Comparison of ENCODE assay signal across 20 cellular contexts in genomic region chr16:46796764-46797269, GRCh38. TPM values are rescaled to one million over a fixed set of nuclear protein-coding genes. Genes with fewer than 3 reads are reported as not detected.
A peak's percentile ranks its signal among the peaks of the same experiment; 100 is the strongest.
DNase-seq lines count a peak whose midpoint lies in the region; ATAC-seq, FAIRE-seq and TF ChIP-seq lines count a peak whose summit lies in the region.
"Had no signal": no experiment of that assay in that cellular context is flagged by ENCODE, and none has a peak within 500 bp of the region (broad histone marks: within the 10 kb centered on the region; RNA-seq: fewer than 3 reads in every experiment).

No MANE protein-coding gene starts in this region.

- TF ChIP-seq EP300 in A549 (IDR thresholded peaks at IDR 0.05): no peak

- ATAC-seq in A549: no peak
- no peak for ATAC-seq in right lobe of liver
- no peak for ATAC-seq in HG03135 (IDR thresholded peaks at IDR 0.05; ENCODE audit: unreplicated experiment)
- ATAC-seq: CD8-positive, alpha-beta T cell had no signal

- H3K9me3 ChIP-seq in A549: peaks cover 5% of the 10 kb centered on the region; the same call in 1 of the 3 replicates
- no peaks in the 10 kb centered on the region for H3K9me3 ChIP-seq in HEK293 (ENCODE audit: control insufficient read depth, insufficient read depth, low read depth, low read length)
- H3K9me3 ChIP-seq in right lobe of liver: no peaks in the 10 kb centered on the region
- H3K9me3 ChIP-seq: BE2C, Caco-2 had no signal

- CTCF ChIA-PET in A549 (lab: Yijun Ruan, JAX): no interaction called here
- CTCF ChIA-PET in HEK293 (lab: Yijun Ruan, JAX): no interaction called here

- H3K4me2 ChIP-seq in A549: no peak overlapping the region
- H3K4me2 ChIP-seq: BLaER1 had no signal

- H3K4me1 ChIP-seq in A549 (no peaks in the 10 kb centered on the region), HEK293 (ENCODE audit: control insufficient read depth, insufficient read depth, low read length) (no peaks in the 10 kb centered on the region), right lobe of liver (no peaks in the 10 kb centered on the region)
- H3K4me1 ChIP-seq: BE2C, BLaER1 had no signal

- TF ChIP-seq POLR2A in A549 (IDR thresholded peaks at IDR 0.05; ENCODE audit: low read length) (no peak), right lobe of liver (IDR thresholded peaks at IDR 0.05) (no peak)

- TF ChIP-seq RAD21 in A549 (conservative IDR thresholded peaks at IDR 0.05 in 1 of 2, IDR thresholded peaks at IDR 0.05 in 1 of 2): no peak

- POLR2A ChIA-PET in A549 (lab: Yijun Ruan, JAX): no interaction called here
- POLR2A ChIA-PET in HEK293 (lab: Yijun Ruan, JAX): no interaction called here

- H3K27ac ChIP-seq in A549 (no peak overlapping the region), HEK293 (ENCODE audit: extremely low read depth, low read depth, low read length) (no peak overlapping the region), right lobe of liver (no peak overlapping the region)
- H3K27ac ChIP-seq: BLaER1 had no signal

- intact Hi-C loops in right lobe of liver (cut with DNase I): no loop called here

- DNase-seq in A549 (ENCODE audit: low read depth in 1 of 2, low spot score in 1 of 2): no peak
- no peak for DNase-seq in medulla oblongata (ENCODE audit: extremely low spot score)
- DNase-seq in right lobe of liver: no peak
- DNase-seq: 8988T; ACHN; BE2C; C1 segment of cervical spinal cord; Caco-2; Calu3; CD4-positive, alpha-beta T cell; CD8-positive, alpha-beta T cell; DMS79 treated with DMSO at 0.1 percent for 48 hours; GDM1 had no signal

- H3K27me3 ChIP-seq in right lobe of liver: no peaks in the 10 kb centered on the region
- H3K27me3 ChIP-seq: BE2C, BLaER1 had no signal

- WGBS in A549 (ENCODE audit: missing lambda C conversion rate): 91% methylated on average over 1 of the region's 1 CpG
- 100% methylated on average over 1 of the region's 1 CpG for WGBS in right lobe of liver (ENCODE audit: insufficient coverage, low coverage, low lambda C conversion rate, missing lambda C conversion rate)

- H3K4me3 ChIP-seq in A549: no peak overlapping the region
- H3K4me3 ChIP-seq in HEK293 (ENCODE audit: low read depth, low read length): no peak overlapping the region
- no peak overlapping the region for H3K4me3 ChIP-seq in right lobe of liver
- H3K4me3 ChIP-seq: BLaER1 had no signal

- peaks cover 10 to 18% of the 10 kb centered on the region in 2 experiments for H3K36me3 ChIP-seq in HEK293 (ENCODE audit: control insufficient read depth in 2 of 2, insufficient read depth in 1 of 2, low read length in 2 of 2)
- H3K36me3 ChIP-seq in right lobe of liver: no peaks in the 10 kb centered on the region
- H3K36me3 ChIP-seq: BE2C had no signal

- no peak for TF ChIP-seq CTCF in A549 (IDR thresholded peaks at IDR 0.05)
- TF ChIP-seq CTCF in HEK293 (tag by site-specific recombination; IDR thresholded peaks at IDR 0.05): no peak
- no peak for TF ChIP-seq CTCF in right lobe of liver (IDR thresholded peaks at IDR 0.05)

- FAIRE-seq in A549 (lab: Jason Lieb, UNC) (peak; percentile 56), colon (lab: Jason Lieb, UNC) (peak; percentile 5)
- FAIRE-seq: D721Med, GM12891, GM19239 had no signal

TF ChIP-seq in A549, 52 proteins besides CTCF, POLR2A, EP300 and RAD21 (continues in another document):
- TF ChIP-seq GATA3 (IDR thresholded peaks at IDR 0.05; ENCODE audit: borderline replicate concordance) (no peak), NFE2L2 (conservative IDR thresholded peaks at IDR 0.05; ENCODE audit: low read length) (no peak), TP53 (CRISPR knock-in tag; IDR thresholded peaks at IDR 0.05) (no peak), JUNB (IDR thresholded peaks at IDR 0.05) (no peak), RCOR1 (IDR thresholded peaks at IDR 0.05; ENCODE audit: low read depth, low read length) (no peak), KDM1A (IDR thresholded peaks at IDR 0.05; ENCODE audit: low read depth) (no peak), FOXS1 (CRISPR knock-in tag; IDR thresholded peaks at IDR 0.05) (no peak), ZC3H11A (IDR thresholded peaks at IDR 0.05) (no peak), MYC (IDR thresholded peaks at IDR 0.05; ENCODE audit: borderline replicate concordance, low read length) (no peak), MAFK (IDR thresholded peaks at IDR 0.05; ENCODE audit: partially characterized antibody) (no peak), HOXB13 (CRISPR knock-in tag; IDR thresholded peaks at IDR 0.05; ENCODE audit: low read depth) (no peak), CBX8 (IDR thresholded peaks at IDR 0.05) (no peak), CBX2 (IDR thresholded peaks at IDR 0.05; ENCODE audit: borderline replicate concordance, low read depth) (no peak), HMGXB4 (CRISPR knock-in tag; IDR thresholded peaks at IDR 0.05; ENCODE audit: borderline replicate concordance) (no peak), CEBPB (IDR thresholded peaks at IDR 0.05) (no peak), NPAS2 (CRISPR knock-in tag; IDR thresholded peaks at IDR 0.05; ENCODE audit: borderline replicate concordance) (no peak), FOSL2 (IDR thresholded peaks at IDR 0.05) (no peak), FOSL2 (CRISPR knock-in tag; IDR thresholded peaks at IDR 0.05) (no peak), ZFP36 (IDR thresholded peaks at IDR 0.05; ENCODE audit: borderline replicate concordance, partially characterized antibody) (no peak)

TF ChIP-seq in HEK293, 187 proteins besides CTCF, POLR2A, EP300 and RAD21:
- 0 out of 2 replicates have a peak, but pooled peaks have one; percentile 21 for TF ChIP-seq TRIM28 (IDR thresholded peaks at IDR 0.05; ENCODE audit: borderline replicate concordance, low read length)
- peak; percentile 93 for TF ChIP-seq ZNF558 (tag by site-specific recombination; IDR thresholded peaks at IDR 0.05)
- no peak for TF ChIP-seq ZNF366 (tag by site-specific recombination; conservative IDR thresholded peaks at IDR 0.05)
- peak; percentile 77 for TF ChIP-seq SETDB1 (IDR thresholded peaks at IDR 0.05; ENCODE audit: insufficient read length, low read length)
- peak; percentile 66; the same call in 1 of the 2 replicates for TF ChIP-seq ZNF791 (tag by site-specific recombination; IDR thresholded peaks at IDR 0.05)
- TF ChIP-seq ZBTB7A (tag by site-specific recombination; IDR thresholded peaks at IDR 0.05; ENCODE audit: low read depth): no peak
- TF ChIP-seq ZNF248 (tag by site-specific recombination; IDR thresholded peaks at IDR 0.05): no peak
- TF ChIP-seq ZNF274 (IDR thresholded peaks at IDR 0.05; ENCODE audit: low read length): no peak
- TF ChIP-seq ZNF274 (tag by site-specific recombination; IDR thresholded peaks at IDR 0.05; ENCODE audit: borderline replicate concordance): no peak
- no peak for TF ChIP-seq ZFP3 (tag by site-specific recombination; IDR thresholded peaks at IDR 0.05; ENCODE audit: low read depth)
- TF ChIP-seq KLF16 (tag by site-specific recombination; IDR thresholded peaks at IDR 0.05): no peak
- no peak for TF ChIP-seq ZNF280D (tag by site-specific recombination; IDR thresholded peaks at IDR 0.05)

RNA-seq across cellular contexts. Expression of gene C16orf87, which starts 34.2 kb away (rescaled TPM):
- 10.1 and 17.1 TPM in 2 replicates for polyA plus RNA-seq in A549 (2011; rRNA removed)
- polyA plus RNA-seq in A549 (2012; cell fraction: cytosol; rRNA removed): 3.1 and 3.6 TPM in 2 replicates
- 1.2 and 1.6 TPM in 2 replicates for polyA plus RNA-seq in A549 (2012; cell fraction: nucleus; rRNA removed)
- polyA plus RNA-seq in A549 (2017; fragmentation: RNase III; extraction: RNeasy Plus Mini Kit Qiagen cat#74134 plus additional on column Dnase treatment): 10.0 to 10.8 TPM (median 10.3 TPM) in 3 replicates
- 4.7 and 5.4 TPM in 2 replicates for polyA minus RNA-seq in A549 (2011; rRNA and poly(A)+ RNA removed)
- 1 to 10 TPM; 5.5 to 9.8 (median 7.4) TPM for total RNA-seq in right lobe of liver

RNA-seq across cellular contexts. Expression of gene MYLK3, which starts 48.7 kb away (rescaled TPM):
- polyA plus RNA-seq in A549 (2011; rRNA removed): 0.15 and 0.16 TPM in 2 replicates
- polyA plus RNA-seq in A549 (2012; cell fraction: cytosol; rRNA removed): 0.03 and 0.05 TPM in 2 replicates
- polyA plus RNA-seq in A549 (2012; cell fraction: nucleus; rRNA removed): 0.06 and 0.08 TPM in 2 replicates
- 0.05 to 0.07 TPM (median 0.05 TPM) in 3 replicates for polyA plus RNA-seq in A549 (2017; fragmentation: RNase III; extraction: RNeasy Plus Mini Kit Qiagen cat#74134 plus additional on column Dnase treatment)
- 0.04 and 0.39 TPM in 2 replicates for polyA minus RNA-seq in A549 (2011; rRNA and poly(A)+ RNA removed)
- total RNA-seq in right lobe of liver: under 1 TPM; 0.06 to 0.44 (median 0.23) TPM
- total RNA-seq: CD8-positive, alpha-beta T cell had no signal
